22 cellular contexts compared by ENCODE assay signal in genomic region chr2:239804161-239805042, GRCh38.
DNase-seq lines count a peak whose midpoint lies in the region; ATAC-seq and TF ChIP-seq lines count a peak whose summit lies in the region.
"Had no signal": no experiment of that assay in that cellular context is flagged by ENCODE, and none has a peak within 500 bp of the region (broad histone marks: within the 10 kb centered on the region; RNA-seq: fewer than 3 reads in every experiment).

No MANE protein-coding gene starts in this region.

- TF ChIP-seq CTCF in type B pancreatic cell (conservative IDR thresholded peaks at IDR 0.05) (no peak), PC-3 (conservative IDR thresholded peaks at IDR 0.05; ENCODE audit: low read depth, low read length) (no peak)

- ATAC-seq in PC-3 (no peak), GM21390 (IDR thresholded peaks at IDR 0.05; ENCODE audit: unreplicated experiment) (no peak)
- ATAC-seq: effector memory CD8-positive, alpha-beta T cell had no signal

- H4K20me1 ChIP-seq in PC-3 (ENCODE audit: low read length), result no peaks in the 10 kb centered on the region

- no peaks in the 10 kb centered on the region for H3K36me3 Mint-ChIP-seq in type B pancreatic cell
- H3K36me3 Mint-ChIP-seq: activated naive CD8-positive, alpha-beta T cell; memory B cell had no signal

- H3K4me3 Mint-ChIP-seq in type B pancreatic cell, result no peak overlapping the region
- H3K4me3 Mint-ChIP-seq: activated naive CD8-positive, alpha-beta T cell; activated T-helper 1 cell treated with anti-CD3 and anti-CD28 coated beads, Interleukin-12 subunit alpha, Interleukin-12 subunit beta, Interleukin-2, Interleukin-4 antibody, amounts not matched to agents 30 ng/mL and 10 ng/mL and 1 ng/mL, durations not matched to agents 14 hours and 24 hours and 36 hours; effector memory CD8-positive, alpha-beta T cell; memory B cell had no signal

- no peaks in the 10 kb centered on the region for H3K9me3 ChIP-seq in PC-3 (ENCODE audit: low read length)
- H3K9me3 ChIP-seq: esophagus squamous epithelium had no signal

- DNase-seq in activated CD8-positive, alpha-beta memory T cell treated with anti-CD3 and anti-CD28 coated beads for 24 hours, result peak; percentile 43
- no peak for DNase-seq in activated CD8-positive, alpha-beta memory T cell treated with anti-CD3 and anti-CD28 coated beads, Interleukin-2, amount 50 U/mL, for 4 hours
- DNase-seq in activated CD8-positive, alpha-beta memory T cell treated with anti-CD3 and anti-CD28 coated beads, Interleukin-2, amount 50 U/mL, for 48 hours, result peak; percentile 42
- DNase-seq in mesenteric fat pad (ENCODE audit: low spot score) (peak; percentile 80), type B pancreatic cell (ENCODE audit: extremely low spot score, unreplicated experiment) (peak; percentile 58), PC-3 (no peak), NCI-H1417 treated with DMSO at 0.1 percent for 48 hours (lab: John Stamatoyannopoulos, UW) (no peak)
- DNase-seq: 8988T; activated CD4-positive, CD25-positive, alpha-beta regulatory T cell; AML-193; cerebellar nuclear complex; effector memory CD8-positive, alpha-beta T cell; esophagus squamous epithelium; KG1; NCI-H146; NCI-H510A treated with DMSO at 0.1 percent for 48 hours; NK-92 treated with Interleukin-12 subunit alpha and Interleukin-12 subunit beta, amount 100 ng/mL, for 24 hours had no signal

- no peak overlapping the region for H2AFZ ChIP-seq in PC-3 (ENCODE audit: low read length)
- H2AFZ ChIP-seq: parathyroid adenoma had no signal

- no peaks in the 10 kb centered on the region for H3K79me2 ChIP-seq in PC-3 (ENCODE audit: low read length)
- H3K79me2 ChIP-seq: parathyroid adenoma had no signal

- H3K27me3 ChIP-seq in PC-3 (ENCODE audit: low read length), result peaks cover 68% of the 10 kb centered on the region

- H3K4me1 Mint-ChIP-seq in type B pancreatic cell (ENCODE audit: unreplicated experiment), result peaks cover 7% of the 10 kb centered on the region
- H3K4me1 Mint-ChIP-seq: memory B cell had no signal

- H3K27me3 Mint-ChIP-seq in type B pancreatic cell, result peaks cover 10% of the 10 kb centered on the region
- H3K27me3 Mint-ChIP-seq: activated naive CD8-positive, alpha-beta T cell had no signal

- no peak overlapping the region for H3K9ac ChIP-seq in PC-3 (ENCODE audit: low read length)
- H3K9ac ChIP-seq: parathyroid adenoma had no signal

- H3K36me3 ChIP-seq in PC-3 (ENCODE audit: low read depth, low read length), result no peaks in the 10 kb centered on the region
- H3K36me3 ChIP-seq: esophagus squamous epithelium had no signal

- H3K27ac Mint-ChIP-seq in type B pancreatic cell, result no peak overlapping the region
- H3K27ac Mint-ChIP-seq: activated naive CD8-positive, alpha-beta T cell; activated T-helper 1 cell treated with anti-CD3 and anti-CD28 coated beads, Interleukin-12 subunit alpha, Interleukin-12 subunit beta, Interleukin-2, Interleukin-4 antibody, amounts not matched to agents 30 ng/mL and 10 ng/mL and 1 ng/mL, durations not matched to agents 14 hours and 24 hours and 36 hours; effector memory CD8-positive, alpha-beta T cell; memory B cell had no signal

- POLR2A ChIA-PET in PC-3 (lab: Charles Lee; ENCODE audit: unreplicated experiment), result no interaction called here

- no peaks in the 10 kb centered on the region for H3F3A ChIP-seq in PC-3 (ENCODE audit: low read length, unreplicated experiment)

- CTCF ChIA-PET in PC-3 (lab: Charles Lee), result no interaction called here

- H3K9me2 ChIP-seq in PC-3 (replicated peaks; ENCODE audit: low read length), result no peaks in the 10 kb centered on the region

- intact Hi-C loops in PC-3 (cut with micrococcal nuclease), result no loop called here

- peaks cover 6% of the 10 kb centered on the region for H3K9me3 Mint-ChIP-seq in type B pancreatic cell
- H3K9me3 Mint-ChIP-seq: activated T-helper 1 cell treated with anti-CD3 and anti-CD28 coated beads, Interleukin-12 subunit alpha, Interleukin-12 subunit beta, Interleukin-2, Interleukin-4 antibody, amounts not matched to agents 30 ng/mL and 10 ng/mL and 1 ng/mL, durations not matched to agents 14 hours and 24 hours and 36 hours; effector memory CD8-positive, alpha-beta T cell; memory B cell had no signal

- H3K4me2 ChIP-seq in PC-3 (ENCODE audit: low read length), result no peak overlapping the region

- H3K4me3 ChIP-seq in PC-3 (ENCODE audit: low read length), result no peak overlapping the region
- H3K4me3 ChIP-seq: esophagus squamous epithelium had no signal

- no TSS peak for BruUV-seq in PC-3 (replicated peaks; lab: Mats Ljungman, UMichigan)

- H3K27ac ChIP-seq in PC-3 (ENCODE audit: low read length), result no peak overlapping the region
- H3K27ac ChIP-seq: esophagus squamous epithelium, parathyroid adenoma had no signal

- H3K4me1 ChIP-seq in PC-3 (ENCODE audit: insufficient read depth, low read length), result no peaks in the 10 kb centered on the region
- H3K4me1 ChIP-seq: esophagus squamous epithelium, parathyroid adenoma had no signal

Comparison
In these comparisons a context has a peak if more than half of its experiments do, and no peak if none do; other contexts are left out.
1. DNase-seq: peak in activated CD8-positive, alpha-beta memory T cell treated with anti-CD3 and anti-CD28 coated beads for 24 hours (single experiment), activated CD8-positive, alpha-beta memory T cell treated with anti-CD3 and anti-CD28 coated beads, Interleukin-2, amount 50 U/mL, for 48 hours (single experiment), mesenteric fat pad (single experiment) and type B pancreatic cell (single experiment); none in activated CD8-positive, alpha-beta memory T cell treated with anti-CD3 and anti-CD28 coated beads, Interleukin-2, amount 50 U/mL, for 4 hours (single experiment), PC-3 (single experiment) and NCI-H1417 treated with DMSO at 0.1 percent for 48 hours (single experiment).